ENCODE assay signal across 30 cellular contexts in the genomic region with DNA sequence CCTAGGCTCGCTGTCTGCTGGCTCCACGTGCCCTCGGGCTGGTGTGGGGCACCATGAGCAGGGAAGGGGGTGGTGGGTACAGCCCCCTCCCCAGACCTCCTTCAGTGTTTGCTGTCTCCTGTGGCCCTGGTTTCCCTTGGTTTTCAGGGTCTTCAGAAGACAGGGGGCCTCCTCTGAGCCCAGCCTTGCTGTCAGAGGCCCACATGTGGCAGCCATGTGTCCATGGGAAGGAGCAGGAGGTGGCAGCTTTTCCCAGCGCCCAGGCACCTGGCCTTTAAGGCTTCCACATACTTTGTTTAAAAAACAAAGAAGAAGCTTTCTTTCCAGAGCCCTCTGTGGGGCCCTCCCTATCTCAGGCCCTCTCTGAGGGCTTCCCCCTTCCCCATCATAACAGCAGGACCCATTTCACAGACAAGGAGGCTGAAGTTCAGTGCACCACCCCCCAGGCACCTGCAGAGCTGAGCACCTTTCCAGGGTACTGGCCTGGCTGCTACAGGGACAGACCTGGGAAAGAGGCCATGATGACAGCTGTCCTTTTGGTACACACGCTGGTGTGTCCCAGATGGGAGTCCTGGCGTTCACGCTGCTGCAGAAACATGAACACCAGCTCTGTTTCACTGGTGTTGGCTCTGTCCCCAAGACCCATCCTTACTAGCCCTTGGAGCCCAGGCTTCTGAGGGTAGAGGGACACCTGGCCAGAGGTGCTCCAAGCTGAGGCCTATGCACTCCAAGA.
"Had no signal": no experiment of that assay in that cellular context is flagged by ENCODE, and none has a peak within 500 bp of the region (broad histone marks: within the 10 kb centered on the region; RNA-seq: fewer than 3 reads in every experiment).

No MANE protein-coding gene starts in this region.

- H3K27me3 ChIP-seq: breast epithelium, colonic mucosa, gastroesophageal sphincter, uterus had no signal

- H3K4me1 Mint-ChIP-seq: activated CD4-positive, alpha-beta T cell treated with anti-CD3 and anti-CD28 coated beads, Interleukin-2, amount 10 ng/mL, durations not matched to agents 7 days and 5 days; activated naive CD4-positive, alpha-beta T cell treated with anti-CD3 and anti-CD28 coated beads, Interleukin-2, amount 50 U/mL, for 24 hours; activated naive CD8-positive, alpha-beta T cell treated with anti-CD3 and anti-CD28 coated beads, Interleukin-2, amount 50 U/mL, for 24 hours; activated T-helper 17 cell treated with anti-CD3 and anti-CD28 coated beads, Interleukin-2, amount 50 U/mL, for 72 hours; immature natural killer cell; stimulated activated memory B cell treated with anti-CD40 and anti-IgM and Interleukin-4, amounts not matched to agents 10 μg/mL and 1 μg/mL and 100 μg/mL, for 72 hours; stimulated activated naive CD8-positive, alpha-beta T cell treated with anti-CD3 and anti-CD28 coated beads, Interleukin-15, amount 100 ng/mL, for 72 hours had no signal

- H3K27ac ChIP-seq: breast epithelium, colonic mucosa, gastroesophageal sphincter, uterus had no signal

- H3K36me3 Mint-ChIP-seq: activated naive CD4-positive, alpha-beta T cell treated with anti-CD3 and anti-CD28 coated beads, Interleukin-2, amount 50 U/mL, for 24 hours; immature natural killer cell; natural killer cell treated with Interleukin-12 subunit alpha and Interleukin-12 subunit beta and Interleukin-15 and Interleukin-18, amount 100 ng/mL, for 72 hours; type B pancreatic cell; WTC11 had no signal

- DNase-seq: activated CD4-positive, alpha-beta T cell treated with anti-CD3 and anti-CD28 coated beads for 1 hour; activated CD4-positive, alpha-beta T cell treated with anti-CD3 and anti-CD28 coated beads, Interleukin-2, amount 10 ng/mL, durations not matched to agents 7 days and 5 days; activated CD8-positive, alpha-beta T cell treated with anti-CD3 and anti-CD28 coated beads for 36 hours; activated naive CD8-positive, alpha-beta T cell treated with anti-CD3 and anti-CD28 coated beads, Interleukin-2, amount 50 U/mL, for 24 hours; activated T-cell treated with anti-CD3 and anti-CD28 coated beads, Interleukin-2, amount 50 U/mL, for 4 hours; amygdala; colonic mucosa; effector CD8-positive, alpha-beta T cell; head of caudate nucleus; hypothalamus; immature natural killer cell; kidney; small intestine; stimulated activated CD4-positive, alpha-beta T cell treated with anti-CD3 and anti-CD28 coated beads, Interleukin-4, amount 100 ng/mL, for 24 hours; stimulated activated CD8-positive, alpha-beta memory T cell treated with anti-CD3 and anti-CD28 coated beads, Interleukin-4, amount 100 ng/mL, for 48 hours; stimulated activated naive CD8-positive, alpha-beta T cell treated with anti-CD3 and anti-CD28 coated beads, Interleukin-15, amount 100 ng/mL, for 72 hours; T-helper 17 cell; T1000; uterus had no signal

- H3K27ac Mint-ChIP-seq: activated CD4-positive, alpha-beta T cell treated with anti-CD3 and anti-CD28 coated beads, Interleukin-2, amount 10 ng/mL, durations not matched to agents 7 days and 5 days; activated CD8-positive, alpha-beta T cell treated with anti-CD3 and anti-CD28 coated beads for 36 hours; activated naive CD4-positive, alpha-beta T cell treated with anti-CD3 and anti-CD28 coated beads, Interleukin-2, amount 50 U/mL, for 24 hours; activated naive CD8-positive, alpha-beta T cell treated with anti-CD3 and anti-CD28 coated beads, Interleukin-2, amount 50 U/mL, for 24 hours; activated T-helper 17 cell treated with anti-CD3 and anti-CD28 coated beads, Interleukin-2, amount 50 U/mL, for 72 hours; immature natural killer cell; memory B cell; natural killer cell treated with Interleukin-12 subunit alpha and Interleukin-12 subunit beta and Interleukin-15 and Interleukin-18, amount 100 ng/mL, for 72 hours; stimulated activated memory B cell treated with anti-CD40 and anti-IgM and Interleukin-4, amounts not matched to agents 10 μg/mL and 1 μg/mL and 100 μg/mL, for 72 hours; T-helper 17 cell; type B pancreatic cell; WTC11 had no signal

- ATAC-seq: activated CD8-positive, alpha-beta T cell treated with anti-CD3 and anti-CD28 coated beads for 36 hours; activated naive CD8-positive, alpha-beta T cell treated with anti-CD3 and anti-CD28 coated beads, Interleukin-2, amount 50 U/mL, for 24 hours; activated T-cell treated with anti-CD3 and anti-CD28 coated beads, Interleukin-2, amount 50 U/mL, for 4 hours; activated T-helper 17 cell treated with anti-CD3 and anti-CD28 coated beads, Interleukin-2, amount 50 U/mL, for 72 hours; gastroesophageal sphincter; natural killer cell treated with Interleukin-12 subunit alpha and Interleukin-12 subunit beta and Interleukin-15 and Interleukin-18, amount 100 ng/mL, for 72 hours; sciatic nerve; stimulated activated memory B cell treated with anti-CD40 and anti-IgM and Interleukin-4, amounts not matched to agents 10 μg/mL and 1 μg/mL and 100 μg/mL, for 72 hours; stimulated activated naive CD8-positive, alpha-beta T cell treated with anti-CD3 and anti-CD28 coated beads, Interleukin-15, amount 100 ng/mL, for 72 hours; T-helper 17 cell; WTC11 had no signal

- H3K9me3 Mint-ChIP-seq: activated CD4-positive, alpha-beta T cell treated with anti-CD3 and anti-CD28 coated beads, Interleukin-2, amount 10 ng/mL, durations not matched to agents 7 days and 5 days; activated CD8-positive, alpha-beta T cell treated with anti-CD3 and anti-CD28 coated beads for 36 hours; activated naive CD4-positive, alpha-beta T cell treated with anti-CD3 and anti-CD28 coated beads, Interleukin-2, amount 50 U/mL, for 24 hours; activated naive CD8-positive, alpha-beta T cell treated with anti-CD3 and anti-CD28 coated beads, Interleukin-2, amount 50 U/mL, for 24 hours; activated T-cell treated with anti-CD3 and anti-CD28 coated beads, Interleukin-2, amount 50 U/mL, for 4 hours; activated T-helper 17 cell treated with anti-CD3 and anti-CD28 coated beads, Interleukin-2, amount 50 U/mL, for 72 hours; central memory CD8-positive, alpha-beta T cell; immature natural killer cell; memory B cell; natural killer cell treated with Interleukin-12 subunit alpha and Interleukin-12 subunit beta and Interleukin-15 and Interleukin-18, amount 100 ng/mL, for 72 hours; stimulated activated memory B cell treated with anti-CD40 and anti-IgM and Interleukin-4, amounts not matched to agents 10 μg/mL and 1 μg/mL and 100 μg/mL, for 72 hours; stimulated activated naive CD8-positive, alpha-beta T cell treated with anti-CD3 and anti-CD28 coated beads, Interleukin-15, amount 100 ng/mL, for 72 hours; type B pancreatic cell; WTC11 had no signal

- H3K9me3 ChIP-seq: breast epithelium, colonic mucosa, gastroesophageal sphincter, uterus had no signal

- H3K4me1 ChIP-seq: breast epithelium, colonic mucosa, uterus had no signal

- H3K4me3 Mint-ChIP-seq: activated CD4-positive, alpha-beta T cell treated with anti-CD3 and anti-CD28 coated beads, Interleukin-2, amount 10 ng/mL, durations not matched to agents 7 days and 5 days; activated CD8-positive, alpha-beta T cell treated with anti-CD3 and anti-CD28 coated beads for 36 hours; activated naive CD4-positive, alpha-beta T cell treated with anti-CD3 and anti-CD28 coated beads, Interleukin-2, amount 50 U/mL, for 24 hours; activated naive CD8-positive, alpha-beta T cell treated with anti-CD3 and anti-CD28 coated beads, Interleukin-2, amount 50 U/mL, for 24 hours; activated T-cell treated with anti-CD3 and anti-CD28 coated beads, Interleukin-2, amount 50 U/mL, for 4 hours; activated T-helper 17 cell treated with anti-CD3 and anti-CD28 coated beads, Interleukin-2, amount 50 U/mL, for 72 hours; central memory CD8-positive, alpha-beta T cell; immature natural killer cell; memory B cell; natural killer cell treated with Interleukin-12 subunit alpha and Interleukin-12 subunit beta and Interleukin-15 and Interleukin-18, amount 100 ng/mL, for 72 hours; stimulated activated memory B cell treated with anti-CD40 and anti-IgM and Interleukin-4, amounts not matched to agents 10 μg/mL and 1 μg/mL and 100 μg/mL, for 72 hours; stimulated activated naive CD8-positive, alpha-beta T cell treated with anti-CD3 and anti-CD28 coated beads, Interleukin-15, amount 100 ng/mL, for 72 hours; T-helper 17 cell; type B pancreatic cell; WTC11 had no signal

- H3K36me3 ChIP-seq: breast epithelium, colonic mucosa, gastroesophageal sphincter, uterus had no signal

- H3K4me3 ChIP-seq: breast epithelium, colonic mucosa, gastroesophageal sphincter, uterus had no signal

- H3K27me3 Mint-ChIP-seq: activated CD4-positive, alpha-beta T cell treated with anti-CD3 and anti-CD28 coated beads, Interleukin-2, amount 10 ng/mL, durations not matched to agents 7 days and 5 days; activated CD8-positive, alpha-beta T cell treated with anti-CD3 and anti-CD28 coated beads for 36 hours; activated naive CD4-positive, alpha-beta T cell treated with anti-CD3 and anti-CD28 coated beads, Interleukin-2, amount 50 U/mL, for 24 hours; activated naive CD8-positive, alpha-beta T cell treated with anti-CD3 and anti-CD28 coated beads, Interleukin-2, amount 50 U/mL, for 24 hours; activated T-helper 17 cell treated with anti-CD3 and anti-CD28 coated beads, Interleukin-2, amount 50 U/mL, for 72 hours; central memory CD8-positive, alpha-beta T cell; memory B cell; natural killer cell treated with Interleukin-12 subunit alpha and Interleukin-12 subunit beta and Interleukin-15 and Interleukin-18, amount 100 ng/mL, for 72 hours; stimulated activated memory B cell treated with anti-CD40 and anti-IgM and Interleukin-4, amounts not matched to agents 10 μg/mL and 1 μg/mL and 100 μg/mL, for 72 hours; stimulated activated naive CD8-positive, alpha-beta T cell treated with anti-CD3 and anti-CD28 coated beads, Interleukin-15, amount 100 ng/mL, for 72 hours; T-helper 17 cell; type B pancreatic cell had no signal
